13 cellular contexts compared by ENCODE assay signal in genomic region chrX:13778916-13779315, GRCh38. TPM values are rescaled to one million over a fixed set of nuclear protein-coding genes. Genes with fewer than 3 reads are reported as not detected.
DNase-seq lines count a peak whose midpoint lies in the region; ATAC-seq, FAIRE-seq and TF ChIP-seq lines count a peak whose summit lies in the region.
"Had no signal": no experiment of that assay in that cellular context is flagged by ENCODE, and none has a peak within 500 bp of the region (broad histone marks: within the 10 kb centered on the region; RNA-seq: fewer than 3 reads in every experiment).

No MANE protein-coding gene starts in this region.

- peak; percentile 66 for DNase-seq in A172 (ENCODE audit: low spot score)
- peak; percentile 50 for DNase-seq in EL
- DNase-seq in RCC 7860 (ENCODE audit: low spot score), result no peak
- DNase-seq in fibroblast of gingiva (ENCODE audit: low read depth), result peak; percentile 68
- no peak for DNase-seq in GM10266 (ENCODE audit: extremely low spot score)
- DNase-seq in NCI-H1092 treated with DMSO at 0.1 percent for 48 hours (lab: John Stamatoyannopoulos, UW), result no peak
- DNase-seq: activated CD4-positive, alpha-beta T cell treated with anti-CD3 and anti-CD28 coated beads, Interleukin-2, amount 10 ng/mL, durations not matched to agents 24 days and 14 days; Caco-2; NCI-H187 treated with DMSO at 0.1 percent for 48 hours; RPMI8226; stimulated activated naive B cell treated with anti-CD40 and anti-IgM and Interleukin-4, amounts not matched to agents 10 μg/mL and 1 μg/mL and 100 μg/mL, for 72 hours had no signal

- peak; percentile 10 for FAIRE-seq in RCC 7860 (lab: Jason Lieb, UNC)

- no peak for ATAC-seq in HG03378 (IDR thresholded peaks at IDR 0.05; ENCODE audit: unreplicated experiment)
- no peak for ATAC-seq in HG03159 (IDR thresholded peaks at IDR 0.05; ENCODE audit: unreplicated experiment)
- ATAC-seq: stimulated activated naive B cell treated with anti-CD40 and anti-IgM and Interleukin-4, amounts not matched to agents 10 μg/mL and 1 μg/mL and 100 μg/mL, for 72 hours had no signal

- TF ChIP-seq CTCF in GM10266 (IDR thresholded peaks at IDR 0.05; ENCODE audit: control insufficient read depth, insufficient read depth, low read depth, missing control alignments), result no peak

RNA-seq across cellular contexts. Expression of gene GPM6B, which starts 38.0 kb away (rescaled TPM):
- total RNA-seq in A172 (2014; rRNA removed; shearing (Covaris generic)), result not detected in 2 replicates
- total RNA-seq: activated CD4-positive, alpha-beta T cell treated with anti-CD3 and anti-CD28 coated beads, Interleukin-2, amount 10 ng/mL, durations not matched to agents 24 days and 14 days had no signal

RNA-seq across cellular contexts. Expression of gene OFD1, which starts 44.4 kb away (rescaled TPM):
- 12.2 and 23.8 TPM in 2 replicates for total RNA-seq in A172 (2014; rRNA removed; shearing (Covaris generic))

RNA-seq across cellular contexts. Expression of gene TRAPPC2, which starts 44.5 kb away (rescaled TPM):
- 21.4 and 22.4 TPM in 2 replicates for total RNA-seq in A172 (2014; rRNA removed; shearing (Covaris generic))

Comparison
In these comparisons a context has a peak if more than half of its experiments do, and no peak if none do; other contexts are left out.
1. DNase-seq: peak in A172 (single experiment), EL (single experiment) and fibroblast of gingiva (single experiment); none in RCC 7860 (single experiment), GM10266 (single experiment) and NCI-H1092 treated with DMSO at 0.1 percent for 48 hours (single experiment).